8 cellular contexts compared by ENCODE assay signal in genomic region chr1:181135462-181135781, GRCh38. TPM values are rescaled to one million over a fixed set of nuclear protein-coding genes. Genes with fewer than 3 reads are reported as not detected.
DNase-seq lines count a peak whose midpoint lies in the region; ATAC-seq and TF ChIP-seq lines count a peak whose summit lies in the region.

No MANE protein-coding gene starts in this region.

- peak; percentile 49 for TF ChIP-seq CTCF in DND-41 (IDR thresholded peaks at IDR 0.05; ENCODE audit: borderline replicate concordance, extremely low read depth, low read length, poor library complexity, severe bottlenecking)
- TF ChIP-seq CTCF in thoracic aorta (IDR thresholded peaks at IDR 0.05) = peak; percentile 43

- H3K4me2 ChIP-seq in DND-41 (ENCODE audit: insufficient read depth, low read length) = no peak overlapping the region

- peak overlapping the region; percentile 2 for H3K4me3 Mint-ChIP-seq in activated CD8-positive, alpha-beta T cell treated with anti-CD3 and anti-CD28 coated beads, Interleukin-2, amount 10 ng/mL, durations not matched to agents 7 days and 5 days

- no peaks in the 10 kb centered on the region for H4K20me1 ChIP-seq in DND-41 (ENCODE audit: insufficient read depth, low read length)

- H3K27me3 ChIP-seq in DND-41 (ENCODE audit: insufficient read depth, low read length, poor library complexity) (no peaks in the 10 kb centered on the region), thoracic aorta (replicated peaks; ENCODE audit: insufficient read depth) (no peaks in the 10 kb centered on the region)

- POLR2A ChIA-PET in activated CD8-positive, alpha-beta T cell treated with anti-CD3 and anti-CD28 coated beads, Interleukin-2, amount 10 ng/mL, durations not matched to agents 7 days and 5 days (lab: Charles Lee) = interaction anchor here (1.0 to 4.2 kb wide), 5 partner anchors 31 to 101 kb away, joined by 3 to 38 read pairs (median 4); partner anchors contain the start of gene IER5

- H3K27ac ChIP-seq in DND-41 (ENCODE audit: low read length) (no peak overlapping the region), thoracic aorta (peak overlapping the region; percentile 73 to 81)

- H3K4me1 ChIP-seq in DND-41 (ENCODE audit: insufficient read depth, low read length) = peaks cover 25% of the 10 kb centered on the region
- H3K4me1 ChIP-seq in thoracic aorta (ENCODE audit: control insufficient read depth in 1 of 2, low read depth in 2 of 2) = peaks cover 21 to 49% of the 10 kb centered on the region in 2 donors

- H3K36me3 Mint-ChIP-seq in activated CD8-positive, alpha-beta T cell treated with anti-CD3 and anti-CD28 coated beads, Interleukin-2, amount 10 ng/mL, durations not matched to agents 7 days and 5 days (ENCODE audit: low read depth) = no peaks in the 10 kb centered on the region

- H2AFZ ChIP-seq in DND-41 (ENCODE audit: low read depth, low read length) = no peak overlapping the region

- no peaks in the 10 kb centered on the region for H3K9me3 Mint-ChIP-seq in activated CD8-positive, alpha-beta T cell treated with anti-CD3 and anti-CD28 coated beads, Interleukin-2, amount 10 ng/mL, durations not matched to agents 7 days and 5 days (ENCODE audit: insufficient read depth)

- H3K27me3 Mint-ChIP-seq in activated CD8-positive, alpha-beta T cell treated with anti-CD3 and anti-CD28 coated beads, Interleukin-2, amount 10 ng/mL, durations not matched to agents 7 days and 5 days (ENCODE audit: low read depth) = no peaks in the 10 kb centered on the region

- H3K36me3 ChIP-seq in DND-41 (ENCODE audit: insufficient read depth, low read length) (no peaks in the 10 kb centered on the region), thoracic aorta (no peaks in the 10 kb centered on the region)

- H3K4me3 ChIP-seq in DND-41 (ENCODE audit: low read depth in 1 of 2, low read length in 2 of 2) (no peak overlapping the region), thoracic aorta (peak overlapping the region; percentile 0)

- no peak overlapping the region for H3K9ac ChIP-seq in DND-41 (ENCODE audit: low read depth, low read length)

- H3K9me3 ChIP-seq in DND-41 (ENCODE audit: insufficient read depth, low read length, severe bottlenecking) (no peaks in the 10 kb centered on the region), thoracic aorta (no peaks in the 10 kb centered on the region)

- DNase-seq in DND-41 (peak; percentile 53), left ventricle myocardium superior (no peak), thoracic aorta (ENCODE audit: low spot score) (no peak), ecto neural progenitor cell (ENCODE audit: low spot score) (no peak), amniotic stem cell (lab: John Stamatoyannopoulos, UW) (no peak)
- DNase-seq in activated CD8-positive, alpha-beta T cell treated with anti-CD3 and anti-CD28 coated beads, Interleukin-2, amount 10 ng/mL, durations not matched to agents 7 days and 5 days = peak; percentile 51

- CTCF ChIA-PET in activated CD8-positive, alpha-beta T cell treated with anti-CD3 and anti-CD28 coated beads, Interleukin-2, amount 10 ng/mL, durations not matched to agents 7 days and 5 days (lab: Charles Lee) = interaction anchor here (0.7 to 12.2 kb wide), 15 partner anchors 18 to 261 kb away, joined by 3 to 395 read pairs (median 4); partner anchors contain the start of gene IER5

- H3K27ac Mint-ChIP-seq in activated CD8-positive, alpha-beta T cell treated with anti-CD3 and anti-CD28 coated beads, Interleukin-2, amount 10 ng/mL, durations not matched to agents 7 days and 5 days = peak overlapping the region; percentile 95

- peaks cover 82% of the 10 kb centered on the region for H3K4me1 Mint-ChIP-seq in activated CD8-positive, alpha-beta T cell treated with anti-CD3 and anti-CD28 coated beads, Interleukin-2, amount 10 ng/mL, durations not matched to agents 7 days and 5 days (ENCODE audit: low read depth)

- ATAC-seq in DND-41 (ENCODE audit: insufficient read depth, low read depth) = peak; percentile 75
- peak; percentile 19 for ATAC-seq in HG03175 (IDR thresholded peaks at IDR 0.05; ENCODE audit: unreplicated experiment)
- peak; percentile 54 for ATAC-seq in activated CD8-positive, alpha-beta T cell treated with anti-CD3 and anti-CD28 coated beads, Interleukin-2, amount 10 ng/mL, durations not matched to agents 7 days and 5 days
- peak; percentile 41 for ATAC-seq in left ventricle myocardium superior
- ATAC-seq in thoracic aorta (ENCODE audit: insufficient number of reproducible peaks, low FRiP score, low read depth) = no peak
- no peak for ATAC-seq in HG02571 (IDR thresholded peaks at IDR 0.05; ENCODE audit: unreplicated experiment)

- intact Hi-C loops in left ventricle myocardium superior (cut with micrococcal nuclease) = no loop called here

- no peaks in the 10 kb centered on the region for H3K79me2 ChIP-seq in DND-41 (ENCODE audit: insufficient read depth, low read length)

RNA-seq across cellular contexts. Expression of gene IER5, which starts 46.9 kb away (rescaled TPM):
- total RNA-seq in activated CD8-positive, alpha-beta T cell treated with anti-CD3 and anti-CD28 coated beads, Interleukin-2, amount 10 ng/mL, durations not matched to agents 7 days and 5 days = 10 to 100 TPM; 37.2 to 38.0 TPM
- 15.9 TPM for total RNA-seq in left ventricle myocardium superior
- total RNA-seq in thoracic aorta = 10 to 100 TPM; 20.2 to 55.8 TPM

Comparison
In these comparisons a context has a peak if more than half of its experiments do, and no peak if none do; other contexts are left out.
1. ATAC-seq: peak in DND-41 (single experiment), HG03175 (single experiment), activated CD8-positive, alpha-beta T cell treated with anti-CD3 and anti-CD28 coated beads, Interleukin-2, amount 10 ng/mL, durations not matched to agents 7 days and 5 days (single experiment) and left ventricle myocardium superior (single experiment); none in thoracic aorta (single experiment) and HG02571 (single experiment).
2. DNase-seq: peak in DND-41 (single experiment) and activated CD8-positive, alpha-beta T cell treated with anti-CD3 and anti-CD28 coated beads, Interleukin-2, amount 10 ng/mL, durations not matched to agents 7 days and 5 days (single experiment); none in left ventricle myocardium superior (single experiment), thoracic aorta (single experiment), ecto neural progenitor cell (single experiment) and amniotic stem cell (single experiment).